Comparison of ENCODE assay signal across 14 cellular contexts in genomic region chr16:72947379-72948237, GRCh38.
DNase-seq lines count a peak whose midpoint lies in the region; ATAC-seq and TF ChIP-seq lines count a peak whose summit lies in the region.
"Had no signal": no experiment of that assay in that cellular context is flagged by ENCODE, and none has a peak within 500 bp of the region (broad histone marks: within the 10 kb centered on the region; RNA-seq: fewer than 3 reads in every experiment).

No MANE protein-coding gene starts in this region.

- intact Hi-C loops in body of pancreas (cut with DNase I), result no loop called here
- intact Hi-C loops in left ventricle myocardium superior (cut with micrococcal nuclease), result no loop called here

- peaks cover 75% of the 10 kb centered on the region for H3K4me1 Mint-ChIP-seq in nephron progenitor cell
- peaks cover 59% of the 10 kb centered on the region for H3K4me1 Mint-ChIP-seq in type B pancreatic cell (ENCODE audit: unreplicated experiment)
- H3K4me1 Mint-ChIP-seq: activated naive CD8-positive, alpha-beta T cell treated with anti-CD3 and anti-CD28 coated beads for 36 hours; CD14-positive monocyte; stimulated activated naive CD8-positive, alpha-beta T cell treated with anti-CD3 and anti-CD28 coated beads, Interleukin-15, amount 100 ng/mL, for 72 hours had no signal

- WGBS in body of pancreas, 2 donors, result 43 to 44% methylated on average over 25 to 26 of the region's 26 CpGs

- peak overlapping the region; percentile 59 to 79 (median 78) for H3K27ac ChIP-seq in body of pancreas

- H3K27me3 ChIP-seq in body of pancreas, result no peaks in the 10 kb centered on the region

- ATAC-seq in body of pancreas (peak; percentile 53), left ventricle myocardium superior (peak; percentile 44), HG02981 (IDR thresholded peaks at IDR 0.05; ENCODE audit: unreplicated experiment) (no peak), HG03457 (IDR thresholded peaks at IDR 0.05; ENCODE audit: unreplicated experiment) (no peak)
- ATAC-seq: stimulated activated naive CD8-positive, alpha-beta T cell treated with anti-CD3 and anti-CD28 coated beads, Interleukin-15, amount 100 ng/mL, for 72 hours had no signal

- H3K36me3 Mint-ChIP-seq in nephron progenitor cell (ENCODE audit: low read depth), result peaks cover 64% of the 10 kb centered on the region
- peaks cover 35% of the 10 kb centered on the region for H3K36me3 Mint-ChIP-seq in type B pancreatic cell
- H3K36me3 Mint-ChIP-seq: activated naive CD8-positive, alpha-beta T cell treated with anti-CD3 and anti-CD28 coated beads for 36 hours had no signal

- H3K4me3 Mint-ChIP-seq in nephron progenitor cell, result peak overlapping the region; percentile 62
- peak overlapping the region; percentile 76 for H3K4me3 Mint-ChIP-seq in type B pancreatic cell
- H3K4me3 Mint-ChIP-seq: activated naive CD8-positive, alpha-beta T cell treated with anti-CD3 and anti-CD28 coated beads for 36 hours; CD14-positive monocyte; stimulated activated naive CD8-positive, alpha-beta T cell treated with anti-CD3 and anti-CD28 coated beads, Interleukin-15, amount 100 ng/mL, for 72 hours had no signal

- H3K9me3 Mint-ChIP-seq in nephron progenitor cell (peaks cover 15% of the 10 kb centered on the region), type B pancreatic cell (no peaks in the 10 kb centered on the region)
- H3K9me3 Mint-ChIP-seq: activated naive CD8-positive, alpha-beta T cell treated with anti-CD3 and anti-CD28 coated beads for 36 hours had no signal

- no peak for TF ChIP-seq POLR2A in body of pancreas (IDR thresholded peaks at IDR 0.05)

- H3K27me3 Mint-ChIP-seq in nephron progenitor cell (ENCODE audit: low read depth, poor library complexity), result peaks cover 5% of the 10 kb centered on the region
- H3K27me3 Mint-ChIP-seq in type B pancreatic cell, result no peaks in the 10 kb centered on the region
- H3K27me3 Mint-ChIP-seq: activated naive CD8-positive, alpha-beta T cell treated with anti-CD3 and anti-CD28 coated beads for 36 hours; stimulated activated naive CD8-positive, alpha-beta T cell treated with anti-CD3 and anti-CD28 coated beads, Interleukin-15, amount 100 ng/mL, for 72 hours had no signal

- DNase-seq in body of pancreas (peak; percentile 50 to 70 (median 68)), left ventricle myocardium superior (no peak), nephron progenitor cell (peak; percentile 65), type B pancreatic cell (ENCODE audit: extremely low spot score, unreplicated experiment) (no peak), superior temporal gyrus (ENCODE audit: extremely low spot score) (no peak), midbrain (lab: John Stamatoyannopoulos, UW) (no peak)
- DNase-seq: activated naive CD8-positive, alpha-beta T cell treated with anti-CD3 and anti-CD28 coated beads for 36 hours; GDM1; NCI-H524; SHP77 treated with DMSO at 0.1 percent for 48 hours; stimulated activated naive CD8-positive, alpha-beta T cell treated with anti-CD3 and anti-CD28 coated beads, Interleukin-15, amount 100 ng/mL, for 72 hours had no signal

- H3K4me1 ChIP-seq in body of pancreas, result peaks cover 50% of the 10 kb centered on the region

- no peak overlapping the region for H3K4me3 ChIP-seq in body of pancreas

- peaks cover 0 to 7% of the 10 kb centered on the region in 2 donors for H3K36me3 ChIP-seq in body of pancreas (replicated peaks in 1 of 2; ENCODE audit: insufficient read depth in 1 of 2, low read depth in 2 of 2)

- H3K9me3 ChIP-seq in body of pancreas, result no peaks in the 10 kb centered on the region

- TF ChIP-seq CTCF in body of pancreas (IDR thresholded peaks at IDR 0.05), result no peak
- peak; percentile 12 for TF ChIP-seq CTCF in nephron progenitor cell (IDR thresholded peaks at IDR 0.05)
- peak; percentile 41 for TF ChIP-seq CTCF in type B pancreatic cell (conservative IDR thresholded peaks at IDR 0.05)

- peak overlapping the region; percentile 89 for H3K27ac Mint-ChIP-seq in nephron progenitor cell
- peak overlapping the region; percentile 60 for H3K27ac Mint-ChIP-seq in type B pancreatic cell
- H3K27ac Mint-ChIP-seq: activated naive CD8-positive, alpha-beta T cell treated with anti-CD3 and anti-CD28 coated beads for 36 hours had no signal

Comparison
In these comparisons a context has a peak if more than half of its experiments do, and no peak if none do; other contexts are left out.
1. ATAC-seq: peak in body of pancreas (single experiment) and left ventricle myocardium superior (single experiment); none in HG02981 (single experiment) and HG03457 (single experiment).
2. DNase-seq: peak in body of pancreas (4 of 4) and nephron progenitor cell (single experiment); none in left ventricle myocardium superior (single experiment), type B pancreatic cell (single experiment), superior temporal gyrus (single experiment) and midbrain (single experiment).
3. CTCF ChIP-seq: peak in nephron progenitor cell (single experiment) and type B pancreatic cell (single experiment); none in body of pancreas (0 of 7).